In genomic region chr17:45784293-45784582, GRCh38 we compare ENCODE assay signal across 9 cellular contexts. TPM values are rescaled to one million over a fixed set of nuclear protein-coding genes. Genes with fewer than 3 reads are reported as not detected.
DNase-seq lines count a peak whose midpoint lies in the region; ATAC-seq and TF ChIP-seq lines count a peak whose summit lies in the region.
"Had no signal": no experiment of that assay in that cellular context is flagged by ENCODE, and none has a peak within 500 bp of the region (broad histone marks: within the 10 kb centered on the region; RNA-seq: fewer than 3 reads in every experiment).

CRHR1 (plus strand) TSS chr17:45784320; CDS start chr17:45784545, 225 bp downstream.

- H3K9ac ChIP-seq in subcutaneous abdominal adipose tissue (ENCODE audit: low read length in 5 of 5) = no peak within 1 kb of the TSS

- H3K9me3 ChIP-seq in subcutaneous abdominal adipose tissue (ENCODE audit: control insufficient read depth in 5 of 5, low read length in 5 of 5) = no peaks in the 10 kb centered on the region

- TF ChIP-seq CTCF in astrocyte of the cerebellum (IDR thresholded peaks at IDR 0.05; ENCODE audit: low read depth, low read length, missing control alignments) (no peak), lower leg skin (IDR thresholded peaks at IDR 0.05) (no peak)

- in situ Hi-C loops in astrocyte of the cerebellum (cut with HindIII; ENCODE audit: low sequenced_read_pairs) = no loop called here

- 0% methylated on average over 1 to 9 of the region's 41 CpGs for whole genome bisulfite sequencing in lower leg skin, 2 donors

- peaks cover 7 to 43% (median 27%) of the 10 kb centered on the region in 5 donors for H3K27me3 ChIP-seq in subcutaneous abdominal adipose tissue (ENCODE audit: control insufficient read depth in 5 of 5, insufficient read depth in 4 of 5, low read length in 5 of 5)

- H3K27ac ChIP-seq in subcutaneous abdominal adipose tissue (ENCODE audit: low read depth, low read length) = no peak within 1 kb of the TSS
- H3K27ac ChIP-seq: 22Rv1 had no signal

- intact Hi-C loops in lower leg skin (cut with DNase I; ENCODE audit: low total_unique reads) = no loop called here

- H3K4me3 ChIP-seq in astrocyte of the cerebellum (ENCODE audit: low read depth, low read length) (peak within 1 kb of the TSS; percentile 29), lower leg skin (ENCODE audit: low read depth, poor library complexity, severe bottlenecking) (peak within 1 kb of the TSS; percentile 29), subcutaneous abdominal adipose tissue (ENCODE audit: low read depth in 1 of 5, low read length in 5 of 5) (peak within 1 kb of the TSS in 4 of 5 donors; percentile 42 to 65 (median 58))

- no peak for TF ChIP-seq POLR2A in lower leg skin (IDR thresholded peaks at IDR 0.05)

- DNase-seq in DMS53 (lab: John Stamatoyannopoulos, UW) (peak; percentile 67), DMS53 treated with DMSO at 0.1 percent for 48 hours (lab: John Stamatoyannopoulos, UW; ENCODE audit: unreplicated experiment) (no peak), astrocyte of the cerebellum (ENCODE audit: low read depth) (no peak), lower leg skin (ENCODE audit: low spot score in 2 of 2) (no peak)
- no peak for DNase-seq in stimulated activated CD4-positive, alpha-beta T cell treated with anti-CD3 and anti-CD28 coated beads, Interleukin-4, amount 100 ng/mL, for 1 hour

- no peak for ATAC-seq in HG03565 (IDR thresholded peaks at IDR 0.05; ENCODE audit: unreplicated experiment)
- no peak for ATAC-seq in GM18909 (IDR thresholded peaks at IDR 0.05; ENCODE audit: poor library complexity, unreplicated experiment)

- H3K4me1 ChIP-seq in subcutaneous abdominal adipose tissue (ENCODE audit: control insufficient read depth in 5 of 5, insufficient read depth in 5 of 5, low read length in 5 of 5) = peaks cover 0 to 33% (median 29%) of the 10 kb centered on the region in 5 donors

- H3K36me3 ChIP-seq in subcutaneous abdominal adipose tissue (ENCODE audit: control insufficient read depth in 5 of 5, insufficient read depth in 5 of 5, low read length in 5 of 5) = no peaks in the 10 kb centered on the region

RNA-seq across cellular contexts. Expression of gene CRHR1, which starts in this region (rescaled TPM):
- total RNA-seq in lower leg skin = 1 to 10 TPM in 3 of 4 donors, under 1 TPM in 1; 0.25 to 3.7 (median 1.5) TPM
